20 cellular contexts compared by ENCODE assay signal in the genomic region with DNA sequence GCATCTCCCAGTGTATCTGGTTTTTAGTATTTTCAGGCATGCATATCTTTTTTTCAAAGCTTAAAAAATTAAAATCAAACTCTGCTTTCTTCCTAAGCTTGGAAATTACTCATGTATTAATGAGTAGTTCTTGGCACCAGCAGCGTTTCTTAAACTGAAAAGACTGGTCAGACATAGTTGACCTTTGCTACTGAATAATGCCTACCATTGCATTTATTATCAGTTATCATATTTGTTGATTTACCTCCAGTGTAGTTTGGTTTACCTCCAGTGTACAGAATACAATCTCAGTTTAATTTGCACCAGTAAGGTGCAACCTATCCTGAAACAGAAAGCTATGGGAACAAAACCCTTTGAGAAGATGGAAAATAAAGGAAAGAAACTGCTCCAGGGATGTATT. TPM values are rescaled to one million over a fixed set of nuclear protein-coding genes. Genes with fewer than 3 reads are reported as not detected.
"Had no signal": no experiment of that assay in that cellular context is flagged by ENCODE, and none has a peak within 500 bp of the region (broad histone marks: within the 10 kb centered on the region; RNA-seq: fewer than 3 reads in every experiment).

No MANE protein-coding gene starts in this region.

- H3K9me3 ChIP-seq: MG63, SJSA1 had no signal

- H3K27ac ChIP-seq: SJSA1, SK-N-MC had no signal

- H3K4me3 ChIP-seq: MG63, SJSA1, SK-N-MC had no signal

- H3K27me3 ChIP-seq: MG63, SJSA1 had no signal

- DNase-seq: KBM-7, MG63, NCI-H1092, NCI-H1105 treated with DMSO at 0.1 percent for 48 hours, NCI-H1417 treated with DMSO at 0.1 percent for 48 hours, NCI-H146, NCI-H1694 treated with DMSO at 0.1 percent for 48 hours, NCI-H1930, NCI-H2081, NCI-H2107, NCI-H2227 treated with DMSO at 0.1 percent for 48 hours, NCI-H524, NCI-H69, NCI-H774, Right ventricle myocardium superior, RPMI8226, SIG-M5 had no signal

RNA-seq across cellular contexts. Expression of a gene that starts 34.5 kb away (rescaled TPM):
- total RNA-seq: NCI-H460 had no signal

RNA-seq across cellular contexts. Expression of a gene that starts 58.9 kb away (rescaled TPM):
- total RNA-seq: NCI-H460, Right ventricle myocardium superior, SJSA1 had no signal
